ENCODE assay signal across 8 cellular contexts in genomic region chr10:7484456-7485266, GRCh38.
DNase-seq lines count a peak whose midpoint lies in the region; ATAC-seq and TF ChIP-seq lines count a peak whose summit lies in the region.

No MANE protein-coding gene starts in this region.

- H3K4ac ChIP-seq in mesenchymal stem cell (ENCODE audit: low read depth in 1 of 2, low read length in 2 of 2): no peak overlapping the region

- no peak overlapping the region for H3K9ac ChIP-seq in smooth muscle cell (ENCODE audit: low read depth)
- H3K9ac ChIP-seq in mesenchymal stem cell (ENCODE audit: low read length): no peak overlapping the region

- WGBS in smooth muscle cell (ENCODE audit: low lambda C conversion rate): 68% methylated on average over 13 of the region's 13 CpGs
- WGBS in mesenchymal stem cell: 62% methylated on average over 9 of the region's 13 CpGs
- 27 to 44% methylated on average over 13 of the region's 13 CpGs for WGBS in sigmoid colon, 2 donors

- TF ChIP-seq POLR2A in sigmoid colon (IDR thresholded peaks at IDR 0.05): no peak

- H4K91ac ChIP-seq in mesenchymal stem cell (ENCODE audit: low read length): no peak overlapping the region

- H3K9me3 ChIP-seq in MG63 (no peaks in the 10 kb centered on the region), smooth muscle cell (replicated peaks; ENCODE audit: low read depth) (no peaks in the 10 kb centered on the region), mesenchymal stem cell (ENCODE audit: control insufficient read depth, low read length) (no peaks in the 10 kb centered on the region), sigmoid colon (no peaks in the 10 kb centered on the region)

- TF ChIP-seq CTCF in GM12864 (IDR thresholded peaks at IDR 0.05; ENCODE audit: low read depth, low read length, missing control alignments): no peak
- no peak for TF ChIP-seq CTCF in smooth muscle cell (IDR thresholded peaks at IDR 0.05; ENCODE audit: borderline replicate concordance, insufficient read depth, poor library complexity, severe bottlenecking)
- no peak for TF ChIP-seq CTCF in sigmoid colon (IDR thresholded peaks at IDR 0.05)

- peaks cover 4% of the 10 kb centered on the region for H3F3A ChIP-seq in smooth muscle cell (ENCODE audit: low read depth)

- peak; percentile 81 for ATAC-seq in GM21576 (IDR thresholded peaks at IDR 0.05; ENCODE audit: unreplicated experiment)

- no peak overlapping the region for H3K14ac ChIP-seq in mesenchymal stem cell (ENCODE audit: low read length in 2 of 2)

- H3K4me2 ChIP-seq in smooth muscle cell: no peak overlapping the region
- H3K4me2 ChIP-seq in mesenchymal stem cell (ENCODE audit: low read length, poor library complexity, severe bottlenecking): no peak overlapping the region

- no peak overlapping the region for H2BK12ac ChIP-seq in mesenchymal stem cell (ENCODE audit: low read length in 2 of 2)

- H4K8ac ChIP-seq in mesenchymal stem cell (ENCODE audit: low read length): no peak overlapping the region

- intact Hi-C loops in sigmoid colon (cut with DNase I): no loop called here

- H3K27me3 ChIP-seq in MG63: peaks cover 13% of the 10 kb centered on the region
- no peaks in the 10 kb centered on the region for H3K27me3 ChIP-seq in smooth muscle cell (ENCODE audit: low read depth)
- H3K27me3 ChIP-seq in mesenchymal stem cell (ENCODE audit: control insufficient read depth in 1 of 2, insufficient read depth in 1 of 2, low read length in 2 of 2): peaks cover 0 to 60% of the 10 kb centered on the region in 2 experiments
- H3K27me3 ChIP-seq in sigmoid colon: peaks cover 0 to 5% (median 0%) of the 10 kb centered on the region in 3 donors

- no peak overlapping the region for H2BK120ac ChIP-seq in mesenchymal stem cell (ENCODE audit: low read depth, low read length)

- peak overlapping the region; percentile 40 for H3K4me3 ChIP-seq in GM12864 (ENCODE audit: low read depth, low read length)
- 0 out of 2 replicates have a peak overlapping the region, but pooled peaks have one; percentile 6 for H3K4me3 ChIP-seq in MG63
- no peak overlapping the region for H3K4me3 ChIP-seq in smooth muscle cell
- no peak overlapping the region for H3K4me3 ChIP-seq in mesenchymal stem cell (ENCODE audit: insufficient read depth in 1 of 2, low read depth in 1 of 2, low read length in 2 of 2)
- no peak overlapping the region for H3K4me3 ChIP-seq in sigmoid colon

- no peak for TF ChIP-seq EP300 in sigmoid colon (IDR thresholded peaks at IDR 0.05)

- no peak overlapping the region for H3K27ac ChIP-seq in smooth muscle cell (ENCODE audit: low read depth)
- H3K27ac ChIP-seq in mesenchymal stem cell (ENCODE audit: low read length, poor library complexity, severe bottlenecking): no peak overlapping the region
- no peak overlapping the region for H3K27ac ChIP-seq in sigmoid colon

- H3K23ac ChIP-seq in mesenchymal stem cell (ENCODE audit: low read length in 2 of 2): no peak overlapping the region

- no peaks in the 10 kb centered on the region for H4K20me1 ChIP-seq in smooth muscle cell (ENCODE audit: low read depth)

- H2BK15ac ChIP-seq in mesenchymal stem cell (ENCODE audit: low read depth, poor library complexity, severe bottlenecking): no peak overlapping the region

- peak overlapping the region; percentile 29 for H2AFZ ChIP-seq in smooth muscle cell (ENCODE audit: low read depth)
- no peak overlapping the region for H2AFZ ChIP-seq in mesenchymal stem cell (ENCODE audit: low read depth, low read length)

- H3K79me1 ChIP-seq in mesenchymal stem cell (replicated peaks; ENCODE audit: low read length, poor library complexity, severe bottlenecking): no peaks in the 10 kb centered on the region

- no peak overlapping the region for H2AK5ac ChIP-seq in mesenchymal stem cell (ENCODE audit: low read length, severe bottlenecking)

- no peaks in the 10 kb centered on the region for H3K79me2 ChIP-seq in smooth muscle cell (ENCODE audit: low read depth)

- H3K4me1 ChIP-seq in smooth muscle cell (ENCODE audit: low read depth) (peaks cover 10% of the 10 kb centered on the region), mesenchymal stem cell (ENCODE audit: control insufficient read depth, insufficient read depth, low read depth, low read length) (no peaks in the 10 kb centered on the region), sigmoid colon (no peaks in the 10 kb centered on the region)

- H3K18ac ChIP-seq in mesenchymal stem cell (ENCODE audit: low read depth in 1 of 2, low read length in 2 of 2): no peak overlapping the region

- H2BK5ac ChIP-seq in mesenchymal stem cell (ENCODE audit: low read depth, low read length, poor library complexity, severe bottlenecking): no peak overlapping the region

- peak; percentile 94 for DNase-seq in GM12864 (ENCODE audit: low read depth)
- DNase-seq in MG63: no peak
- peak; percentile 50 for DNase-seq in activated effector memory CD4-positive, alpha-beta T cell treated with Interleukin-2 at 50 U/mL for 16 hours
- no peak for DNase-seq in smooth muscle cell (lab: John Stamatoyannopoulos, UW; ENCODE audit: unreplicated experiment)
- DNase-seq in mesenchymal stem cell: no peak
- no peak for DNase-seq in cerebellar cortex (ENCODE audit: low spot score)
- DNase-seq in sigmoid colon: no peak

- H3K36me3 ChIP-seq in MG63 (no peaks in the 10 kb centered on the region), smooth muscle cell (ENCODE audit: low read depth) (no peaks in the 10 kb centered on the region), mesenchymal stem cell (ENCODE audit: control insufficient read depth in 1 of 2, insufficient read depth in 2 of 2, low read depth in 1 of 2, low read length in 2 of 2) (no peaks in the 10 kb centered on the region), sigmoid colon (no peaks in the 10 kb centered on the region)

Comparison
In these comparisons a context has a peak if more than half of its experiments do, and no peak if none do; other contexts are left out.
1. DNase-seq: peak in GM12864 (single experiment) and activated effector memory CD4-positive, alpha-beta T cell treated with Interleukin-2 at 50 U/mL for 16 hours (single experiment); none in MG63 (single experiment), smooth muscle cell (single experiment), mesenchymal stem cell (single experiment), cerebellar cortex (single experiment) and sigmoid colon (single experiment).
2. H3K4me3 ChIP-seq: peak in GM12864 (single experiment) and MG63 (single experiment); none in smooth muscle cell (single experiment), mesenchymal stem cell (0 of 2) and sigmoid colon (0 of 4).